8 cellular contexts compared by ENCODE assay signal in the genomic region with DNA sequence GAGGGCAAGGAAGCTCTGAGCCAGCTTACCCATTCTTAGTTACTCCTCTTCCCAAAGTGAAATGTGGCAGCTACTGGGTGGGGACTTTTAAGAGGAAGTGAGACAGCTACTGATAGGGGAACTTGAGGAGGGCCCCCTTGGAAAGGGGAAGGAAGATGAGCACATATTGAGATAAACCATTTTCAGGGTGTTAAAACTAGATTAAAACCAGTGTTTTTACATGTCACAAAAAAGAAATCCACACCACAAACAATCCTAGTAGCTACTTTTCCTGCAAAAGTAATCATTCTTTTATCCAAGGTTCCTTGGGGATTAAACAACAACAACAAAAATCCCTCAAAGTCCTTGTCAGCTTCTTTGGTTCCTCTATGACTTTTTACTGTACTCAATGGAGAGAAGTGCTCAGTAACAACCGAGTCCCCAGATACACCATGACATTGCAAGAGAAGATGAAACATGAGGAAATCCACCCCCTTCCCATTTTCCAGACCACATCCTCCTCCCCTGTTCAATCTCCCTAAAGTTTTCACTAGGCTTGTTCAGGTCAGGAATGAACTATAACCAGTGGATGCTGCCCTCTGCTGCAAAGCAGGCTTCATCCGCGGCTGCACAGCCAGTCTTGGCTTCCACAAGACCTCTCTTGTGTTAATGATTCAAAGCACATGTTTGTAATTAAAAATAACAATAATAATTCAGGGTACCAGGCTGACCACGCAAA.
A peak's percentile ranks its signal among the peaks of the same experiment; 100 is the strongest.
DNase-seq lines count a peak whose midpoint lies in the region; ATAC-seq, FAIRE-seq and TF ChIP-seq lines count a peak whose summit lies in the region.

No MANE protein-coding gene starts in this region.

- ATAC-seq in HG03196 (IDR thresholded peaks at IDR 0.05; ENCODE audit: unreplicated experiment) = peak; percentile 56

- FAIRE-seq in GM12892 (lab: Jason Lieb, UNC) = peak; percentile 9

- TF ChIP-seq POLR2A in GM12892 (IDR thresholded peaks at IDR 0.05; ENCODE audit: low read depth, low read length) = no peak

- DNase-seq in GM12892 (ENCODE audit: insufficient read length) (no peak), astrocyte of the hippocampus (ENCODE audit: low read depth, low spot score) (peak; percentile 35), myocyte (ENCODE audit: low read depth) (peak; percentile 26), AG08396 (ENCODE audit: low spot score) (no peak), HPDE6-E6E7 (ENCODE audit: extremely low spot score) (no peak), D341Med (ENCODE audit: low spot score) (no peak)
- no peak for DNase-seq in effector CD4-positive, alpha-beta T cell

Comparison
In these comparisons a context has a peak if more than half of its experiments do, and no peak if none do; other contexts are left out.
1. DNase-seq: peak in astrocyte of the hippocampus (single experiment) and myocyte (single experiment); none in GM12892 (single experiment), AG08396 (single experiment), effector CD4-positive, alpha-beta T cell (single experiment), HPDE6-E6E7 (single experiment) and D341Med (single experiment).